ENCODE assay signal across 1 cellular context in the genomic region with DNA sequence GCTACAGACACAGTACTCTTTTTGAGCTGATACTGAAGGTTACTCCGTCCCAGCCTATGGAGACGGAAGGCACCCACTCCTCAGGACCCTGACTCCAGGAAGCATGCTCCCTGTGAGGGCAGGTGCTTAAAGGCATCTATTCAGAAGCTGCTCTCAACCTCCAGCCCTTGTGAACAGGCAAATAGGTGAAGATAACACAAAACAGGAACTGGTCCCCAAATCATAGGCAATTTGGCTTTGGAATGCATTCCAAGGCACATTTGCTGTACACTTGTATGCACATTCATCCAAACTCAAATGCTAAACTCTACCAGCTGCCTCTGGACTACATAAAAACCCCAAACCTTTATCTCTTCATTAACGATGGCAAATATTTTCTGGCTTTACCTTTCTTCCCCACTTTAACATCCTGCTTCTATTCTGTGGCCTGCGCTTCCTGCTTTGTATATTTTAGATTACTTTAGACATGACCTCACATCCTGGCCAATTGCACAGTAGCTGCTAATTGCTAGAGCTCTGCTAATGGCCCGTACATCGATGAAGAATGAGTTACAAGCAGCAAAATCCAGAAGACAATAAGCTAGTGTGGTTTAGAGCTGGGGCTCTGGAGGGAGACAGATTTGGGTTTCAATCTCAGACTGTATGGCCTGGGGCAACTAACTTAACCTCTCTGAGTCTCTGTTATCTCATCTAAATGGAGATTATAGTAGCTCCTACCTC.
TF ChIP-seq lines count a peak whose summit lies in the region.

No MANE protein-coding gene starts in this region.

TF ChIP-seq in HepG2, 621 proteins besides CTCF, POLR2A, EP300 and RAD21:
- no peak for TF ChIP-seq MXI1 (IDR thresholded peaks at IDR 0.05; ENCODE audit: borderline replicate concordance, low read depth, low read length)
- no peak for TF ChIP-seq RXRB (CRISPR knock-in tag; IDR thresholded peaks at IDR 0.05; ENCODE audit: borderline replicate concordance)
- TF ChIP-seq ARNTL (CRISPR knock-in tag; IDR thresholded peaks at IDR 0.05), result no peak
- no peak for TF ChIP-seq ZNF749 (CRISPR knock-in tag; IDR thresholded peaks at IDR 0.05; ENCODE audit: borderline replicate concordance)
- TF ChIP-seq NR1H2 (CRISPR knock-in tag; IDR thresholded peaks at IDR 0.05; ENCODE audit: borderline replicate concordance, low read depth), result no peak
- no peak for TF ChIP-seq ZNF709 (CRISPR knock-in tag; IDR thresholded peaks at IDR 0.05)
- TF ChIP-seq ZNF782 (CRISPR knock-in tag; IDR thresholded peaks at IDR 0.05; ENCODE audit: borderline replicate concordance), result no peak
- TF ChIP-seq TEAD2 (CRISPR knock-in tag; IDR thresholded peaks at IDR 0.05), result no peak
- TF ChIP-seq, protein P1, sequence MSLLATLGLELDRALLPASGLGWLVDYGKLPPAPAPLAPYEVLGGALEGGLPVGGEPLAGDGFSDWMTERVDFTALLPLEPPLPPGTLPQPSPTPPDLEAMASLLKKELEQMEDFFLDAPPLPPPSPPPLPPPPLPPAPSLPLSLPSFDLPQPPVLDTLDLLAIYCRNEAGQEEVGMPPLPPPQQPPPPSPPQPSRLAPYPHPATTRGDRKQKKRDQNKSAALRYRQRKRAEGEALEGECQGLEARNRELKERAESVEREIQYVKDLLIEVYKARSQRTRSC (CRISPR knock-in tag; IDR thresholded peaks at IDR 0.05; ENCODE audit: low read depth), result no peak
- no peak for TF ChIP-seq CCAR2 (optimal IDR thresholded peaks at IDR 0.05; ENCODE audit: low read depth, low read length)
- TF ChIP-seq PITX1 (CRISPR knock-in tag; IDR thresholded peaks at IDR 0.05), result no peak
- no peak for TF ChIP-seq TOE1 (CRISPR knock-in tag; IDR thresholded peaks at IDR 0.05)
- TF ChIP-seq ZNF614 (CRISPR knock-in tag; IDR thresholded peaks at IDR 0.05; ENCODE audit: borderline replicate concordance), result no peak
- TF ChIP-seq CHCHD3 (CRISPR knock-in tag; IDR thresholded peaks at IDR 0.05), result no peak
- TF ChIP-seq, protein P2, sequence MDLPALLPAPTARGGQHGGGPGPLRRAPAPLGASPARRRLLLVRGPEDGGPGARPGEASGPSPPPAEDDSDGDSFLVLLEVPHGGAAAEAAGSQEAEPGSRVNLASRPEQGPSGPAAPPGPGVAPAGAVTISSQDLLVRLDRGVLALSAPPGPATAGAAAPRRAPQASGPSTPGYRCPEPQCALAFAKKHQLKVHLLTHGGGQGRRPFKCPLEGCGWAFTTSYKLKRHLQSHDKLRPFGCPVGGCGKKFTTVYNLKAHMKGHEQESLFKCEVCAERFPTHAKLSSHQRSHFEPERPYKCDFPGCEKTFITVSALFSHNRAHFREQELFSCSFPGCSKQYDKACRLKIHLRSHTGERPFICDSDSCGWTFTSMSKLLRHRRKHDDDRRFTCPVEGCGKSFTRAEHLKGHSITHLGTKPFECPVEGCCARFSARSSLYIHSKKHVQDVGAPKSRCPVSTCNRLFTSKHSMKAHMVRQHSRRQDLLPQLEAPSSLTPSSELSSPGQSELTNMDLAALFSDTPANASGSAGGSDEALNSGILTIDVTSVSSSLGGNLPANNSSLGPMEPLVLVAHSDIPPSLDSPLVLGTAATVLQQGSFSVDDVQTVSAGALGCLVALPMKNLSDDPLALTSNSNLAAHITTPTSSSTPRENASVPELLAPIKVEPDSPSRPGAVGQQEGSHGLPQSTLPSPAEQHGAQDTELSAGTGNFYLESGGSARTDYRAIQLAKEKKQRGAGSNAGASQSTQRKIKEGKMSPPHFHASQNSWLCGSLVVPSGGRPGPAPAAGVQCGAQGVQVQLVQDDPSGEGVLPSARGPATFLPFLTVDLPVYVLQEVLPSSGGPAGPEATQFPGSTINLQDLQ (CRISPR knock-in tag; IDR thresholded peaks at IDR 0.05), result no peak
- TF ChIP-seq KAT7 (CRISPR knock-in tag; IDR thresholded peaks at IDR 0.05; ENCODE audit: borderline replicate concordance), result no peak
